ENCODE assay signal across 8 cellular contexts in genomic region chr22:25057013-25057881, GRCh38.
DNase-seq lines count a peak whose midpoint lies in the region; ATAC-seq and TF ChIP-seq lines count a peak whose summit lies in the region.

No MANE protein-coding gene starts in this region.

- DNase-seq in Right ventricle myocardium inferior (ENCODE audit: missing footprints), result peak; percentile 78
- DNase-seq in cardiac septum (ENCODE audit: low spot score), result no peak
- DNase-seq in NCI-H2107 treated with DMSO at 0.1 percent for 48 hours (lab: John Stamatoyannopoulos, UW; ENCODE audit: unreplicated experiment), result peak; percentile 66
- DNase-seq in activated CD4-positive, alpha-beta T cell treated with anti-CD3 and anti-CD28 coated beads for 24 hours (ENCODE audit: low read depth in 2 of 2), result peak; percentile 79 to 84
- DNase-seq in central memory CD8-positive, alpha-beta T cell (ENCODE audit: low spot score in 2 of 2), result peak; percentile 58 to 70
- DNase-seq in lower leg skin (ENCODE audit: low spot score in 2 of 2), result peak; percentile 55 to 95
- DNase-seq in stimulated activated CD8-positive, alpha-beta memory T cell treated with anti-CD3 and anti-CD28 coated beads, Interleukin-15, amount 100 ng/mL, for 24 hours (ENCODE audit: low read depth), result peak; percentile 74

- intact Hi-C loops in Right ventricle myocardium inferior (cut with DNase I), result loop anchor here (5.0 kb wide), 1 partner anchor 120 kb away; no protein-coding TSS in a partner anchor
- intact Hi-C loops in cardiac septum (cut with DNase I), result no loop called here
- intact Hi-C loops in lower leg skin (cut with DNase I; ENCODE audit: low total_unique reads), result no loop called here

- H3K4me3 Mint-ChIP-seq in central memory CD8-positive, alpha-beta T cell, result no peak overlapping the region

- no peaks in the 10 kb centered on the region for H3K9me3 Mint-ChIP-seq in central memory CD8-positive, alpha-beta T cell

- TF ChIP-seq POLR2A in lower leg skin (IDR thresholded peaks at IDR 0.05), result no peak

- H3K27me3 Mint-ChIP-seq in central memory CD8-positive, alpha-beta T cell, result no peaks in the 10 kb centered on the region

- no peaks in the 10 kb centered on the region for H3K36me3 Mint-ChIP-seq in central memory CD8-positive, alpha-beta T cell (ENCODE audit: insufficient read depth)

- ATAC-seq in Right ventricle myocardium inferior (peak; percentile 63), GM18511 (IDR thresholded peaks at IDR 0.05; ENCODE audit: unreplicated experiment) (no peak)
- ATAC-seq in central memory CD8-positive, alpha-beta T cell (replicated peaks; ENCODE audit: extremely low read depth, poor library complexity, severe bottlenecking), result no peak

- no peak overlapping the region for H3K4me3 ChIP-seq in lower leg skin (ENCODE audit: low read depth, poor library complexity, severe bottlenecking)

- WGBS in lower leg skin, 2 donors, result 38 to 41% methylated on average over 23 of the region's 23 CpGs

- TF ChIP-seq CTCF in lower leg skin (IDR thresholded peaks at IDR 0.05), result peak in 1 of 3 donors; percentile 21

- H3K4me1 Mint-ChIP-seq in central memory CD8-positive, alpha-beta T cell, result peaks cover 45% of the 10 kb centered on the region

- H3K27ac Mint-ChIP-seq in central memory CD8-positive, alpha-beta T cell (ENCODE audit: low read depth), result no peak overlapping the region
